In the genomic region with DNA sequence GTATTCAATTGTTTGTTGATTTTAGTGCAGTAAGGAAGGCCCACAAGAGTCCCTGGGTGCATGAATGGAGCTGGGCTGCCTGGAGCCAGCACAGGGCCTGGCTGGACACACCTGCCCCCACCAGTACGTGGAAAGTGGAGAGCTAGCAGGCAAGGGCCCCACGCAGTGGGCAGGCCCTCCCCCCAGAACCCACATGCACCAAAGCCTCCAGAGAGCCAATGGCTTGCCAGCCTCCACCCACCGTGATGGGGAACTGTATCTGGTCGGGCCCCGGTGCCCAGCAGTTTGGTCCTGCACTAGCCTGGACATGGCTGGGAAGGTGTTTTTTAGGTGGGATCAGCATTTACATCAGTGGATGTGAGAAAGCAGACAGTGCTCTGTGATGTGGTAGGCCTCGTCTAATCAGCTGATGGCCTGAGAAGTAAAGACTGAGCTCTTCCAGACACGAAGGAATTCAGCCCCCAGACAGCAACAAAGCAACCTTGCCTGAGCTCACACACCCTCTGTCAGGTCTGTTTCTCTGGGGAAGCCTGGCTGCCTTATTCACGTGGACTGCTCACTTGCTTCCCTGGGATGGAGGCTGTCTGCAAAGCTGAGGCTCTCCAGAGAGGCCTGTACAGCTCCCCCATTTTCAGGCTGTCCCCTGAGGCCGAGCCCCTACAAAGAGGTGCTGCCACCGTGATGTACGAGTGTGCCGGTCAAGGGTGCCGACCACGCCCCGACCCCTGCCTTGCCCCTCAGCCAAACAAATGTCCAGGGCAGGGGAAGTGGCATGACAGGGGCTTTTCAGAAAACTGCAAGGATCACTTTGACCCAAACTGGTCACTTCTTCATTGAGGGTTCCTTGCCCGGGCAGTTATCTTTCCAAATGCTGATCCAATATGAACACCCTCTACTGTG, we compare ENCODE assay signal across 17 cellular contexts.
"Had no signal": no experiment of that assay in that cellular context is flagged by ENCODE, and none has a peak within 500 bp of the region (broad histone marks: within the 10 kb centered on the region; RNA-seq: fewer than 3 reads in every experiment).

No MANE protein-coding gene starts in this region.

- H3K9me3 Mint-ChIP-seq: activated naive CD4-positive, alpha-beta T cell treated with anti-CD3 and anti-CD28 coated beads, Interleukin-2, amount 50 U/mL, for 24 hours; immature natural killer cell; memory B cell; nephron progenitor cell; T-cell had no signal

- ATAC-seq: left lobe of liver, T-cell had no signal

- H3K36me3 Mint-ChIP-seq: activated naive CD4-positive, alpha-beta T cell treated with anti-CD3 and anti-CD28 coated beads, Interleukin-2, amount 50 U/mL, for 24 hours; immature natural killer cell; memory B cell; T-cell had no signal

- H3K9me3 ChIP-seq: esophagus muscularis mucosa, tibial artery, vagina had no signal

- H3K4me3 Mint-ChIP-seq: activated naive CD4-positive, alpha-beta T cell treated with anti-CD3 and anti-CD28 coated beads, Interleukin-2, amount 50 U/mL, for 24 hours; immature natural killer cell; memory B cell; nephron progenitor cell; T-cell had no signal

- H3K4me1 Mint-ChIP-seq: immature natural killer cell had no signal

- DNase-seq: activated CD4-positive, alpha-beta T cell treated with anti-CD3 and anti-CD28 coated beads, Interleukin-2, amount 50 U/mL, for 1 hour; activated effector memory CD4-positive, alpha-beta T cell treated with Interleukin-2 at 50 U/mL for 16 hours; activated T-cell treated with anti-CD3 and anti-CD28 coated beads, Interleukin-2, amount 50 U/mL, for 1 hour; amniotic stem cell; brain microvascular endothelial cell; foreskin fibroblast; glutamatergic neuron; immature natural killer cell; nephron progenitor cell; retina; T-cell; tibial artery had no signal

- H3K27me3 ChIP-seq: brain microvascular endothelial cell, esophagus muscularis mucosa, tibial artery, vagina had no signal

- H3K4me3 ChIP-seq: esophagus muscularis mucosa, tibial artery, vagina had no signal

- H3K4me1 ChIP-seq: vagina had no signal

- H3K36me3 ChIP-seq: brain microvascular endothelial cell, esophagus muscularis mucosa, tibial artery, vagina had no signal

- H3K27ac ChIP-seq: brain microvascular endothelial cell, esophagus muscularis mucosa, tibial artery, vagina had no signal

- H3K27ac Mint-ChIP-seq: activated naive CD4-positive, alpha-beta T cell treated with anti-CD3 and anti-CD28 coated beads, Interleukin-2, amount 50 U/mL, for 24 hours; immature natural killer cell; memory B cell; nephron progenitor cell; T-cell had no signal

- H3K27me3 Mint-ChIP-seq: activated naive CD4-positive, alpha-beta T cell treated with anti-CD3 and anti-CD28 coated beads, Interleukin-2, amount 50 U/mL, for 24 hours; memory B cell; T-cell had no signal
